In the genomic region with DNA sequence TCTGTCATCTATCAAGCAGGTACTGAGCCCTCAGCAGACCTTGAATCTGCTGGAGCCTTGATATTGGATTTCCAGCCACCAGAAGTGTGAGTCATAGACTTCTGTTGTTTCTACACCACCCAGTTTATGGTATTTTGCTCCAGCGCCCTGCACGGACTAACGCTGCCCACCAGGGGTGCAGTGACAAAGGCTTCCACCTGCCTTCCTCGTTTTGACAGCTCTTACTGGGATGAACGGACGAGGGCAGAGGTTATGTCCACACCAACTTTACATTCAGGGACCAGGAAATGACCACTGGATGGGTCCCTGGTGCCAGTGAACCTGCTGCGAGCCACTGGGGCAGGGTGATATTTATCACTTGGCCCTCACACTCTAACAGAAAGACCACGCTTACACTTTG, we compare ENCODE assay signal across 1 cellular context.
A peak's percentile ranks its signal among the peaks of the same experiment; 100 is the strongest.
TF ChIP-seq lines count a peak whose summit lies in the region.

No MANE protein-coding gene starts in this region.

TF ChIP-seq in HepG2, 621 proteins besides CTCF, POLR2A, EP300 and RAD21 (continued from another document):
- TF ChIP-seq, protein P1, sequence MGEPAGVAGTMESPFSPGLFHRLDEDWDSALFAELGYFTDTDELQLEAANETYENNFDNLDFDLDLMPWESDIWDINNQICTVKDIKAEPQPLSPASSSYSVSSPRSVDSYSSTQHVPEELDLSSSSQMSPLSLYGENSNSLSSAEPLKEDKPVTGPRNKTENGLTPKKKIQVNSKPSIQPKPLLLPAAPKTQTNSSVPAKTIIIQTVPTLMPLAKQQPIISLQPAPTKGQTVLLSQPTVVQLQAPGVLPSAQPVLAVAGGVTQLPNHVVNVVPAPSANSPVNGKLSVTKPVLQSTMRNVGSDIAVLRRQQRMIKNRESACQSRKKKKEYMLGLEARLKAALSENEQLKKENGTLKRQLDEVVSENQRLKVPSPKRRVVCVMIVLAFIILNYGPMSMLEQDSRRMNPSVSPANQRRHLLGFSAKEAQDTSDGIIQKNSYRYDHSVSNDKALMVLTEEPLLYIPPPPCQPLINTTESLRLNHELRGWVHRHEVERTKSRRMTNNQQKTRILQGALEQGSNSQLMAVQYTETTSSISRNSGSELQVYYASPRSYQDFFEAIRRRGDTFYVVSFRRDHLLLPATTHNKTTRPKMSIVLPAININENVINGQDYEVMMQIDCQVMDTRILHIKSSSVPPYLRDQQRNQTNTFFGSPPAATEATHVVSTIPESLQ (CRISPR knock-in tag; conservative IDR thresholded peaks at IDR 0.05): no peak
- TF ChIP-seq SNAPC2 (CRISPR knock-in tag; IDR thresholded peaks at IDR 0.05): no peak
- TF ChIP-seq, protein P2, sequence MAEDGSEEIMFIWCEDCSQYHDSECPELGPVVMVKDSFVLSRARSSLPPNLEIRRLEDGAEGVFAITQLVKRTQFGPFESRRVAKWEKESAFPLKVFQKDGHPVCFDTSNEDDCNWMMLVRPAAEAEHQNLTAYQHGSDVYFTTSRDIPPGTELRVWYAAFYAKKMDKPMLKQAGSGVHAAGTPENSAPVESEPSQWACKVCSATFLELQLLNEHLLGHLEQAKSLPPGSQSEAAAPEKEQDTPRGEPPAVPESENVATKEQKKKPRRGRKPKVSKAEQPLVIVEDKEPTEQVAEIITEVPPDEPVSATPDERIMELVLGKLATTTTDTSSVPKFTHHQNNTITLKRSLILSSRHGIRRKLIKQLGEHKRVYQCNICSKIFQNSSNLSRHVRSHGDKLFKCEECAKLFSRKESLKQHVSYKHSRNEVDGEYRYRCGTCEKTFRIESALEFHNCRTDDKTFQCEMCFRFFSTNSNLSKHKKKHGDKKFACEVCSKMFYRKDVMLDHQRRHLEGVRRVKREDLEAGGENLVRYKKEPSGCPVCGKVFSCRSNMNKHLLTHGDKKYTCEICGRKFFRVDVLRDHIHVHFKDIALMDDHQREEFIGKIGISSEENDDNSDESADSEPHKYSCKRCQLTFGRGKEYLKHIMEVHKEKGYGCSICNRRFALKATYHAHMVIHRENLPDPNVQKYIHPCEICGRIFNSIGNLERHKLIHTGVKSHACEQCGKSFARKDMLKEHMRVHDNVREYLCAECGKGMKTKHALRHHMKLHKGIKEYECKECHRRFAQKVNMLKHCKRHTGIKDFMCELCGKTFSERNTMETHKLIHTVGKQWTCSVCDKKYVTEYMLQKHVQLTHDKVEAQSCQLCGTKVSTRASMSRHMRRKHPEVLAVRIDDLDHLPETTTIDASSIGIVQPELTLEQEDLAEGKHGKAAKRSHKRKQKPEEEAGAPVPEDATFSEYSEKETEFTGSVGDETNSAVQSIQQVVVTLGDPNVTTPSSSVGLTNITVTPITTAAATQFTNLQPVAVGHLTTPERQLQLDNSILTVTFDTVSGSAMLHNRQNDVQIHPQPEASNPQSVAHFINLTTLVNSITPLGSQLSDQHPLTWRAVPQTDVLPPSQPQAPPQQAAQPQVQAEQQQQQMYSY (CRISPR knock-in tag; IDR thresholded peaks at IDR 0.05): peak; percentile 29; the same call in 1 of the 2 replicates
- no peak for TF ChIP-seq ZBTB42 (CRISPR knock-in tag; IDR thresholded peaks at IDR 0.05)
- TF ChIP-seq, protein P3, sequence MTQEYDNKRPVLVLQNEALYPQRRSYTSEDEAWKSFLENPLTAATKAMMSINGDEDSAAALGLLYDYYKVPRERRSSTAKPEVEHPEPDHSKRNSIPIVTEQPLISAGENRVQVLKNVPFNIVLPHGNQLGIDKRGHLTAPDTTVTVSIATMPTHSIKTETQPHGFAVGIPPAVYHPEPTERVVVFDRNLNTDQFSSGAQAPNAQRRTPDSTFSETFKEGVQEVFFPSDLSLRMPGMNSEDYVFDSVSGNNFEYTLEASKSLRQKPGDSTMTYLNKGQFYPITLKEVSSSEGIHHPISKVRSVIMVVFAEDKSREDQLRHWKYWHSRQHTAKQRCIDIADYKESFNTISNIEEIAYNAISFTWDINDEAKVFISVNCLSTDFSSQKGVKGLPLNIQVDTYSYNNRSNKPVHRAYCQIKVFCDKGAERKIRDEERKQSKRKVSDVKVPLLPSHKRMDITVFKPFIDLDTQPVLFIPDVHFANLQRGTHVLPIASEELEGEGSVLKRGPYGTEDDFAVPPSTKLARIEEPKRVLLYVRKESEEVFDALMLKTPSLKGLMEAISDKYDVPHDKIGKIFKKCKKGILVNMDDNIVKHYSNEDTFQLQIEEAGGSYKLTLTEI (CRISPR knock-in tag; conservative IDR thresholded peaks at IDR 0.05): no peak
- TF ChIP-seq, protein P4, sequence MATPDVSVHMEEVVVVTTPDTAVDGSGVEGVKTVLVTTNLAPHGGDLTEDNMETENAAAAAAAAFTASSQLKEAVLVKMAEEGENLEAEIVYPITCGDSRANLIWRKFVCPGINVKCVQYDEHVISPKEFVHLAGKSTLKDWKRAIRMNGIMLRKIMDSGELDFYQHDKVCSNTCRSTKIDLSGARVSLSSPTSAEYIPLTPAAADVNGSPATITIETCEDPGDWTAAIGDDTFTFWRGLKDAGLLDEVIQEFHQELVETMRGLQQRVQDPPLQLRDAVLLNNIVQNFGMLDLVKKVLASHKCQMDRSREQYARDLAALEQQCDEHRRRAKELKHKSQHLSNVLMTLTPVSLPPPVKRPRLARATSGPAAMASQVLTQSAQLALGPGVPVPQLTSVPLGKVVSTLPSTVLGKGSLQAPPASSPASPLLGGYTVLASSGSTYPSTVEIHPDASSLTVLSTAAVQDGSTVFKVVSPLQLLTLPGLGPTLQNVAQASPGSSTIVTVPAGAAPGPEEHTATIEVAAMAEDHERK (CRISPR knock-in tag; IDR thresholded peaks at IDR 0.05; ENCODE audit: low read depth): no peak
- TF ChIP-seq ZNF605 (CRISPR knock-in tag; IDR thresholded peaks at IDR 0.05): peak; percentile 55; the same call in 1 of the 2 replicates
- TF ChIP-seq, protein P5, sequence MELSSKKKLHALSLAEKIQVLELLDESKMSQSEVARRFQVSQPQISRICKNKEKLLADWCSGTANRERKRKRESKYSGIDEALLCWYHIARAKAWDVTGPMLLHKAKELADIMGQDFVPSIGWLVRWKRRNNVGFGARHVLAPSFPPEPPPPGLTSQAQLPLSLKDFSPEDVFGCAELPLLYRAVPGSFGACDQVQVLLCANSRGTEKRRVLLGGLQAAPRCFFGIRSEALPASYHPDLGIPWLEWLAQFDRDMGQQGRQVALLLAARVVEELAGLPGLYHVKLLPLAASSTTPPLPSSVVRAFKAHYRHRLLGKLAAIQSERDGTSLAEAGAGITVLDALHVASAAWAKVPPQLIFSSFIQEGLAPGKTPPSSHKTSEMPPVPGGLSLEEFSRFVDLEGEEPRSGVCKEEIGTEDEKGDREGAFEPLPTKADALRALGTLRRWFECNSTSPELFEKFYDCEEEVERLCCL (CRISPR knock-in tag; IDR thresholded peaks at IDR 0.05; ENCODE audit: borderline replicate concordance): no peak
- TF ChIP-seq ZNF44 (CRISPR knock-in tag; IDR thresholded peaks at IDR 0.05): 0 out of 2 replicates have a peak, but pooled peaks have one; percentile 41
- TF ChIP-seq CHD2 (IDR thresholded peaks at IDR 0.05; ENCODE audit: low read depth, low read length): no peak
- 0 out of 2 replicates have a peak, but pooled peaks have one; percentile 63 for TF ChIP-seq ZSCAN30 (CRISPR knock-in tag; IDR thresholded peaks at IDR 0.05)
- peak; percentile 63; the same call in 1 of the 2 replicates for TF ChIP-seq ZSCAN20 (CRISPR knock-in tag; IDR thresholded peaks at IDR 0.05; ENCODE audit: borderline replicate concordance)
- TF ChIP-seq CBFB (CRISPR knock-in tag; IDR thresholded peaks at IDR 0.05): 0 out of 2 replicates have a peak, but pooled peaks have one; percentile 58
- TF ChIP-seq DMAP1 (CRISPR knock-in tag; IDR thresholded peaks at IDR 0.05): no peak
- peak; percentile 66; the same call in 1 of the 2 replicates for TF ChIP-seq ZNF891 (CRISPR knock-in tag; IDR thresholded peaks at IDR 0.05)
- peak; percentile 68; the same call in 1 of the 2 replicates for TF ChIP-seq YEATS4 (CRISPR knock-in tag; IDR thresholded peaks at IDR 0.05; ENCODE audit: borderline replicate concordance)
- TF ChIP-seq, protein P6, sequence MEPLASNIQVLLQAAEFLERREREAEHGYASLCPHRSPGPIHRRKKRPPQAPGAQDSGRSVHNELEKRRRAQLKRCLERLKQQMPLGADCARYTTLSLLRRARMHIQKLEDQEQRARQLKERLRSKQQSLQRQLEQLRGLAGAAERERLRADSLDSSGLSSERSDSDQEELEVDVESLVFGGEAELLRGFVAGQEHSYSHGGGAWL (CRISPR knock-in tag; IDR thresholded peaks at IDR 0.05): peak; percentile 47; the same call in 1 of the 2 replicates
- no peak for TF ChIP-seq MATR3 (CRISPR knock-in tag; IDR thresholded peaks at IDR 0.05)
- TF ChIP-seq ZNF121 (CRISPR knock-in tag; IDR thresholded peaks at IDR 0.05): no peak; the same call in 1 of the 2 replicates
- TF ChIP-seq ZNF598 (CRISPR knock-in tag; IDR thresholded peaks at IDR 0.05; ENCODE audit: borderline replicate concordance): no peak
- no peak for TF ChIP-seq RFXANK (CRISPR knock-in tag; IDR thresholded peaks at IDR 0.05)
- no peak for TF ChIP-seq ZNF33A (CRISPR knock-in tag; IDR thresholded peaks at IDR 0.05; ENCODE audit: borderline replicate concordance)
- TF ChIP-seq MED13 (CRISPR knock-in tag; IDR thresholded peaks at IDR 0.05): no peak
- TF ChIP-seq ZNF703 (CRISPR knock-in tag; IDR thresholded peaks at IDR 0.05; ENCODE audit: borderline replicate concordance): no peak
- peak; percentile 39 for TF ChIP-seq YY1 (IDR thresholded peaks at IDR 0.05; ENCODE audit: insufficient read depth, insufficient replicate concordance, low read depth, low read length)
- no peak for TF ChIP-seq SRY (CRISPR knock-in tag; IDR thresholded peaks at IDR 0.05)
- TF ChIP-seq, protein P7, sequence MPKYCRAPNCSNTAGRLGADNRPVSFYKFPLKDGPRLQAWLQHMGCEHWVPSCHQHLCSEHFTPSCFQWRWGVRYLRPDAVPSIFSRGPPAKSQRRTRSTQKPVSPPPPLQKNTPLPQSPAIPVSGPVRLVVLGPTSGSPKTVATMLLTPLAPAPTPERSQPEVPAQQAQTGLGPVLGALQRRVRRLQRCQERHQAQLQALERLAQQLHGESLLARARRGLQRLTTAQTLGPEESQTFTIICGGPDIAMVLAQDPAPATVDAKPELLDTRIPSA (CRISPR knock-in tag; IDR thresholded peaks at IDR 0.05; ENCODE audit: borderline replicate concordance): no peak
- no peak for TF ChIP-seq HIVEP1 (CRISPR knock-in tag; IDR thresholded peaks at IDR 0.05)
- 0 out of 2 replicates have a peak, but pooled peaks have one; percentile 70 for TF ChIP-seq ZNF17 (CRISPR knock-in tag; IDR thresholded peaks at IDR 0.05)
- no peak for TF ChIP-seq WIZ (CRISPR knock-in tag; IDR thresholded peaks at IDR 0.05)
- TF ChIP-seq BRD4 (CRISPR knock-in tag; IDR thresholded peaks at IDR 0.05): no peak
- TF ChIP-seq, protein P8, sequence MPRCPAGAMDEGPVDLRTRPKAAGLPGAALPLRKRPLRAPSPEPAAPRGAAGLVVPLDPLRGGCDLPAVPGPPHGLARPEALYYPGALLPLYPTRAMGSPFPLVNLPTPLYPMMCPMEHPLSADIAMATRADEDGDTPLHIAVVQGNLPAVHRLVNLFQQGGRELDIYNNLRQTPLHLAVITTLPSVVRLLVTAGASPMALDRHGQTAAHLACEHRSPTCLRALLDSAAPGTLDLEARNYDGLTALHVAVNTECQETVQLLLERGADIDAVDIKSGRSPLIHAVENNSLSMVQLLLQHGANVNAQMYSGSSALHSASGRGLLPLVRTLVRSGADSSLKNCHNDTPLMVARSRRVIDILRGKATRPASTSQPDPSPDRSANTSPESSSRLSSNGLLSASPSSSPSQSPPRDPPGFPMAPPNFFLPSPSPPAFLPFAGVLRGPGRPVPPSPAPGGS (CRISPR knock-in tag; IDR thresholded peaks at IDR 0.05): no peak
